7 cellular contexts compared by ENCODE assay signal in the genomic region with DNA sequence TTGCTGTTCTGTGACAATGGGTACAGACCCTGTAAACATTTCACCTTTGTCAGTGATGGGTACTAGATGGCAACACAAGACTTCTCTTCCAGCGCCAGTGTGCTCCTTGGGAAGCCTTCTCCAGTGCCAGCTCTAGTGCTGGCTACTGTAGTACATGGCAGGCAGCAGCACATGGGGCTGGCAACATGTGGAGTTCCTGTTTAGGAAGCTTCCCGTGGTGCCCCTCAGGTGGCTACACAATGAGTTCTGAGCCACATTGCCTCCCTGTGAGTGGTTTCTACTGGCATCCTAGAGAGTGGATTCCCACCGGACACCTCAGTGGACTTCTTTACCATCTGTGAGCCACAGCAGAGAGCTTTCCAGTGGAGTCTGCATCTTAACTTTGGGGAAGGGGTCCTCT.
"Had no signal": no experiment of that assay in that cellular context is flagged by ENCODE, and none has a peak within 500 bp of the region (broad histone marks: within the 10 kb centered on the region; RNA-seq: fewer than 3 reads in every experiment).

No MANE protein-coding gene starts in this region.

- H3K4me3 ChIP-seq: K562 had no signal

- H3K27ac Mint-ChIP-seq: IgD-negative memory B cell had no signal

- H3K4me1 Mint-ChIP-seq: IgD-negative memory B cell had no signal

- DNase-seq: IMR-90, KBM-7, KG1 had no signal

- ATAC-seq: HepG2, K562 had no signal

- H3K4me3 Mint-ChIP-seq: IgD-negative memory B cell had no signal

- H3K27ac ChIP-seq: HL-60 had no signal

- H3K36me3 Mint-ChIP-seq: IgD-negative memory B cell had no signal
